Comparison of ENCODE assay signal across 1 cellular context in the genomic region with DNA sequence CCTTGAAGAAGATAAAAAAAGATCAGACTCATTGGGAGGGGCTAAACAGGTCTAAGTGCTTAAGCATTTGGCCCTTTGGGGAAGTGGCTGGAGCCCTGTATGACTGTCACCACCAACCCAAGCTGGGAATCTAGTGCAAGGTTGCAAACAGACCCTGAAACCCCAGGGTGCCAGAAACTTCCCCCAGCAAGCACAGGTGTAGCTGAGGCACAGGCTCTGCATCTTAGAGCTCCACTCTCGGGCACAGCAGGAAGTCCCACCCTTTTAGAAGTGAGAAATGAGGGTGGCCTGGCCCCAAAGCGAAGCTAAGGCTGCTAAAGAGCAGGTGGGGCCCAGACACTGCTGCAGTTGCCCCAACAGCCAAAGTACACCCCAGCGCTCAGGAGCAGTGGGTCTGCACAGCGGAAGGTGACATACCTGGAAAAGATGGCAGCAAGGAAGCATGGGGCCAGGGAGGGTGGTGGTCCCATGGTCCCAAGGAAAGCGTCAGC.
TF ChIP-seq lines count a peak whose summit lies in the region.

No MANE protein-coding gene starts in this region.

TF ChIP-seq in GM23338, 12 proteins besides CTCF, POLR2A, EP300 and RAD21 (continued from another document):
- TF ChIP-seq, protein P1, sequence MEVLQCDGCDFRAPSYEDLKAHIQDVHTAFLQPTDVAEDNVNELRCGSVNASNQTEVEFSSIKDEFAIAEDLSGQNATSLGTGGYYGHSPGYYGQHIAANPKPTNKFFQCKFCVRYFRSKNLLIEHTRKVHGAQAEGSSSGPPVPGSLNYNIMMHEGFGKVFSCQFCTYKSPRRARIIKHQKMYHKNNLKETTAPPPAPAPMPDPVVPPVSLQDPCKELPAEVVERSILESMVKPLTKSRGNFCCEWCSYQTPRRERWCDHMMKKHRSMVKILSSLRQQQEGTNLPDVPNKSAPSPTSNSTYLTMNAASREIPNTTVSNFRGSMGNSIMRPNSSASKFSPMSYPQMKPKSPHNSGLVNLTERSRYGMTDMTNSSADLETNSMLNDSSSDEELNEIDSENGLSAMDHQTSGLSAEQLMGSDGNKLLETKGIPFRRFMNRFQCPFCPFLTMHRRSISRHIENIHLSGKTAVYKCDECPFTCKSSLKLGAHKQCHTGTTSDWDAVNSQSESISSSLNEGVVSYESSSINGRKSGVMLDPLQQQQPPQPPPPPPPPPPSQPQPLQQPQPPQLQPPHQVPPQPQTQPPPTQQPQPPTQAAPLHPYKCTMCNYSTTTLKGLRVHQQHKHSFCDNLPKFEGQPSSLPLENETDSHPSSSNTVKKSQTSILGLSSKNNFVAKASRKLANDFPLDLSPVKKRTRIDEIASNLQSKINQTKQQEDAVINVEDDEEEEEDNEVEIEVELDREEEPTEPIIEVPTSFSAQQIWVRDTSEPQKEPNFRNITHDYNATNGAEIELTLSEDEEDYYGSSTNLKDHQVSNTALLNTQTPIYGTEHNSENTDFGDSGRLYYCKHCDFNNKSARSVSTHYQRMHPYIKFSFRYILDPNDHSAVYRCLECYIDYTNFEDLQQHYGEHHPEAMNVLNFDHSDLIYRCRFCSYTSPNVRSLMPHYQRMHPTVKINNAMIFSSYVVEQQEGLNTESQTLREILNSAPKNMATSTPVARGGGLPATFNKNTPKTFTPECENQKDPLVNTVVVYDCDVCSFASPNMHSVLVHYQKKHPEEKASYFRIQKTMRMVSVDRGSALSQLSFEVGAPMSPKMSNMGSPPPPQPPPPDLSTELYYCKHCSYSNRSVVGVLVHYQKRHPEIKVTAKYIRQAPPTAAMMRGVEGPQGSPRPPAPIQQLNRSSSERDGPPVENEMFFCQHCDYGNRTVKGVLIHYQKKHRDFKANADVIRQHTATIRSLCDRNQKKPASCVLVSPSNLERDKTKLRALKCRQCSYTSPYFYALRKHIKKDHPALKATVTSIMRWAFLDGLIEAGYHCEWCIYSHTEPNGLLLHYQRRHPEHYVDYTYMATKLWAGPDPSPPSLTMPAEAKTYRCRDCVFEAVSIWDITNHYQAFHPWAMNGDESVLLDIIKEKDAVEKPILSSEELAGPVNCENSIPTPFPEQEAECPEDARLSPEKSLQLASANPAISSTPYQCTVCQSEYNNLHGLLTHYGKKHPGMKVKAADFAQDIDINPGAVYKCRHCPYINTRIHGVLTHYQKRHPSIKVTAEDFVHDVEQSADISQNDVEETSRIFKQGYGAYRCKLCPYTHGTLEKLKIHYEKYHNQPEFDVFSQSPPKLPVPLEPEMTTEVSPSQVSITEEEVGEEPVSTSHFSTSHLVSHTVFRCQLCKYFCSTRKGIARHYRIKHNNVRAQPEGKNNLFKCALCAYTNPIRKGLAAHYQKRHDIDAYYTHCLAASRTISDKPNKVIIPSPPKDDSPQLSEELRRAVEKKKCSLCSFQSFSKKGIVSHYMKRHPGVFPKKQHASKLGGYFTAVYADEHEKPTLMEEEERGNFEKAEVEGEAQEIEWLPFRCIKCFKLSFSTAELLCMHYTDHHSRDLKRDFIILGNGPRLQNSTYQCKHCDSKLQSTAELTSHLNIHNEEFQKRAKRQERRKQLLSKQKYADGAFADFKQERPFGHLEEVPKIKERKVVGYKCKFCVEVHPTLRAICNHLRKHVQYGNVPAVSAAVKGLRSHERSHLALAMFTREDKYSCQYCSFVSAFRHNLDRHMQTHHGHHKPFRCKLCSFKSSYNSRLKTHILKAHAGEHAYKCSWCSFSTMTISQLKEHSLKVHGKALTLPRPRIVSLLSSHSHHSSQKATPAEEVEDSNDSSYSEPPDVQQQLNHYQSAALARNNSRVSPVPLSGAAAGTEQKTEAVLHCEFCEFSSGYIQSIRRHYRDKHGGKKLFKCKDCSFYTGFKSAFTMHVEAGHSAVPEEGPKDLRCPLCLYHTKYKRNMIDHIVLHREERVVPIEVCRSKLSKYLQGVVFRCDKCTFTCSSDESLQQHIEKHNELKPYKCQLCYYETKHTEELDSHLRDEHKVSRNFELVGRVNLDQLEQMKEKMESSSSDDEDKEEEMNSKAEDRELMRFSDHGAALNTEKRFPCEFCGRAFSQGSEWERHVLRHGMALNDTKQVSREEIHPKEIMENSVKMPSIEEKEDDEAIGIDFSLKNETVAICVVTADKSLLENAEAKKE (CRISPR knock-in tag; IDR thresholded peaks at IDR 0.05), result no peak
